ENCODE assay signal across 20 cellular contexts in genomic region chr7:132574281-132574680, GRCh38. TPM values are rescaled to one million over a fixed set of nuclear protein-coding genes. Genes with fewer than 3 reads are reported as not detected.
DNase-seq lines count a peak whose midpoint lies in the region; ATAC-seq and TF ChIP-seq lines count a peak whose summit lies in the region.
"Had no signal": no experiment of that assay in that cellular context is flagged by ENCODE, and none has a peak within 500 bp of the region (broad histone marks: within the 10 kb centered on the region; RNA-seq: fewer than 3 reads in every experiment).

No MANE protein-coding gene starts in this region.

- POLR2A ChIA-PET in naive thymus-derived CD8-positive, alpha-beta T cell (lab: Charles Lee), result no interaction called here

- no peaks in the 10 kb centered on the region for H3K4me1 ChIP-seq in BE2C

- no peak for ATAC-seq in naive thymus-derived CD8-positive, alpha-beta T cell
- no peak for ATAC-seq in GM21526 (IDR thresholded peaks at IDR 0.05; ENCODE audit: low FRiP score, unreplicated experiment)
- ATAC-seq: activated CD4-positive, CD25-positive, alpha-beta regulatory T cell treated with anti-CD3 and anti-CD28 coated beads, Interleukin-2, amount 50 U/mL, for 24 hours; body of pancreas; CD8-positive, alpha-beta T cell; effector memory CD8-positive, alpha-beta T cell; HCT116; left colon had no signal

- H3K27me3 ChIP-seq in BE2C (no peaks in the 10 kb centered on the region), H7 (ENCODE audit: control insufficient read depth, insufficient read depth, low read length) (peaks cover 73% of the 10 kb centered on the region)
- H3K27me3 ChIP-seq: vagina had no signal

- peaks cover 12% of the 10 kb centered on the region for H3K36me3 Mint-ChIP-seq in brain
- no peaks in the 10 kb centered on the region for H3K36me3 Mint-ChIP-seq in naive thymus-derived CD8-positive, alpha-beta T cell
- H3K36me3 Mint-ChIP-seq: activated naive CD8-positive, alpha-beta T cell; CD8-positive, alpha-beta T cell; naive B cell had no signal

- DNase-seq in BE2C (no peak), H7 (peak; percentile 37), NCI-H1436 (lab: John Stamatoyannopoulos, UW) (no peak), NCI-H2227 (lab: John Stamatoyannopoulos, UW; ENCODE audit: unreplicated experiment) (no peak)
- no peak for DNase-seq in naive thymus-derived CD8-positive, alpha-beta T cell
- DNase-seq: body of pancreas; CD8-positive, alpha-beta T cell; effector memory CD8-positive, alpha-beta T cell; Karpas-422; left colon; naive B cell; NCI-H187 treated with DMSO at 0.1 percent for 48 hours; NCI-H774; sigmoid colon had no signal

- peaks cover 75% of the 10 kb centered on the region for H3K27me3 Mint-ChIP-seq in brain
- H3K27me3 Mint-ChIP-seq in naive thymus-derived CD8-positive, alpha-beta T cell, result peaks cover 42 to 81% (median 60%) of the 10 kb centered on the region in 5 donors

- H3K4me3 ChIP-seq in BE2C (ENCODE audit: low read depth, low read length) (peak overlapping the region; percentile 1; the same call in 1 of the 2 replicates), H7 (ENCODE audit: insufficient read depth, low read depth, low read length) (no peak overlapping the region)
- H3K4me3 ChIP-seq: body of pancreas had no signal

- H3K9me3 Mint-ChIP-seq in brain, result no peaks in the 10 kb centered on the region
- H3K9me3 Mint-ChIP-seq in naive thymus-derived CD8-positive, alpha-beta T cell, result no peaks in the 10 kb centered on the region
- H3K9me3 Mint-ChIP-seq: CD8-positive, alpha-beta T cell; effector memory CD8-positive, alpha-beta T cell had no signal

- peaks cover 4% of the 10 kb centered on the region for H3K36me3 ChIP-seq in BE2C
- no peaks in the 10 kb centered on the region for H3K36me3 ChIP-seq in H7 (replicated peaks; ENCODE audit: control insufficient read depth, insufficient read depth, low read length)
- H3K36me3 ChIP-seq: sigmoid colon, vagina had no signal

- H3K27ac Mint-ChIP-seq in brain, result peak overlapping the region; percentile 29 to 96 (median 77)
- peak overlapping the region in 1 of 10 donors; percentile 10 for H3K27ac Mint-ChIP-seq in naive thymus-derived CD8-positive, alpha-beta T cell
- H3K27ac Mint-ChIP-seq: activated naive CD8-positive, alpha-beta T cell; CD8-positive, alpha-beta T cell; effector memory CD8-positive, alpha-beta T cell had no signal

- peaks cover 54% of the 10 kb centered on the region for H3K4me1 Mint-ChIP-seq in brain
- H3K4me1 Mint-ChIP-seq in naive thymus-derived CD8-positive, alpha-beta T cell, result peaks cover 19 to 50% (median 29%) of the 10 kb centered on the region in 4 donors

- no peak for TF ChIP-seq CTCF in BE2C (IDR thresholded peaks at IDR 0.05; ENCODE audit: low read depth, low read length)
- TF ChIP-seq CTCF in brain (conservative IDR thresholded peaks at IDR 0.05), result no peak

- H3K9me3 ChIP-seq in BE2C, result no peaks in the 10 kb centered on the region
- H3K9me3 ChIP-seq: body of pancreas, sigmoid colon, vagina had no signal

- peak overlapping the region; percentile 82 to 92 (median 87) for H3K4me3 Mint-ChIP-seq in brain
- H3K4me3 Mint-ChIP-seq in naive thymus-derived CD8-positive, alpha-beta T cell, result peak overlapping the region in 9 of 10 donors; percentile 8 to 90 (median 69)
- H3K4me3 Mint-ChIP-seq: effector memory CD8-positive, alpha-beta T cell; naive B cell had no signal

RNA-seq across cellular contexts. Expression of gene PLXNA4, which starts 2.0 kb away (rescaled TPM):
- 8.8 TPM for polyA plus RNA-seq in BE2C (2012; ENCODE audit: insufficient read depth, insufficient read length, low read depth)
- total RNA-seq in H7 (2014; rRNA removed; shearing (Covaris generic)), result 0.59 and 1.0 TPM in 2 replicates
- polyA plus RNA-seq in brain (ENCODE audit: insufficient read depth, low read depth, low replicate concordance), result 3.6 TPM
- total RNA-seq in naive thymus-derived CD8-positive, alpha-beta T cell, result under 1 TPM; 0.05 to 0.30 TPM
- 1 to 10 TPM in 1 of 3 donors, under 1 TPM in 2; 0.18 to 1.2 (median 0.27) TPM for polyA plus RNA-seq in naive thymus-derived CD8-positive, alpha-beta T cell
